ENCODE assay signal across 15 cellular contexts in the genomic region with DNA sequence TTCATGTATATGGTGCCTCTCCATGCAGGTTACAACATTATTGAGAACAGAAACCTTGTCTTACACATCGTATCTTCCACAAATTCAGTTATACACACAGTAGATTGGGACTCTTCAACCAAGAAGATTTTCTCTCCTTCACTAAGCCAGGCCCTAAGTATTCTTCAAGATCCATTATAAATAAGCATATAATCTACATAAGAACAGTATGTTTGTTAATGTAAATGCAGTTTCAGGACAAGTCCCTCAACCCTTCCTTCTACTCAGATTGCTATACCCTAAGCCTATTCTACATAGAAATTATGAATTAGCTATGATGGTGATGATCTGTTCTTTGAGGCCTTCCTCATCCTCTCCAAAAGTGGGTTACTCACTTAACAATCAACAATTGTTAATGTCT. TPM values are rescaled to one million over a fixed set of nuclear protein-coding genes. Genes with fewer than 3 reads are reported as not detected.
"Had no signal": no experiment of that assay in that cellular context is flagged by ENCODE, and none has a peak within 500 bp of the region (broad histone marks: within the 10 kb centered on the region; RNA-seq: fewer than 3 reads in every experiment).

No MANE protein-coding gene starts in this region.

- H3K36me3 ChIP-seq: heart left ventricle, left ventricle myocardium inferior, tibial nerve had no signal

- H3K9me3 ChIP-seq: heart left ventricle, left ventricle myocardium inferior, tibial nerve had no signal

- H3K27me3 Mint-ChIP-seq: activated CD4-positive, alpha-beta T cell treated with anti-CD3 and anti-CD28 coated beads, Interleukin-2, amount 10 ng/mL, durations not matched to agents 7 days and 5 days; activated T-helper 17 cell treated with anti-CD3 and anti-CD28 coated beads, Interleukin-2, amount 50 U/mL, for 72 hours had no signal

- DNase-seq: activated CD4-positive, alpha-beta T cell treated with anti-CD3 and anti-CD28 coated beads, Interleukin-2, amount 10 ng/mL, durations not matched to agents 7 days and 5 days; activated CD4-positive, CD25-positive, alpha-beta regulatory T cell; activated naive CD4-positive, alpha-beta T cell treated with anti-CD3 and anti-CD28 coated beads for 36 hours; activated T-cell treated with anti-CD3 and anti-CD28 coated beads for 4 hours; foreskin melanocyte; heart left ventricle; left ventricle myocardium inferior; nephron progenitor cell; retina had no signal

- H3K4me1 ChIP-seq: left ventricle myocardium inferior, tibial nerve had no signal

- H3K27ac Mint-ChIP-seq: activated CD4-positive, alpha-beta T cell treated with anti-CD3 and anti-CD28 coated beads, Interleukin-2, amount 10 ng/mL, durations not matched to agents 7 days and 5 days; activated naive CD4-positive, alpha-beta T cell treated with anti-CD3 and anti-CD28 coated beads for 36 hours; activated T-helper 17 cell treated with anti-CD3 and anti-CD28 coated beads, Interleukin-2, amount 50 U/mL, for 72 hours; nephron progenitor cell had no signal

- H3K4me3 Mint-ChIP-seq: activated CD4-positive, alpha-beta T cell treated with anti-CD3 and anti-CD28 coated beads, Interleukin-2, amount 10 ng/mL, durations not matched to agents 7 days and 5 days; activated naive CD4-positive, alpha-beta T cell treated with anti-CD3 and anti-CD28 coated beads for 36 hours; activated T-helper 17 cell treated with anti-CD3 and anti-CD28 coated beads, Interleukin-2, amount 50 U/mL, for 72 hours; nephron progenitor cell had no signal

- H3K9me3 Mint-ChIP-seq: activated CD4-positive, alpha-beta T cell treated with anti-CD3 and anti-CD28 coated beads, Interleukin-2, amount 10 ng/mL, durations not matched to agents 7 days and 5 days; activated naive CD4-positive, alpha-beta T cell treated with anti-CD3 and anti-CD28 coated beads for 36 hours; activated T-helper 17 cell treated with anti-CD3 and anti-CD28 coated beads, Interleukin-2, amount 50 U/mL, for 72 hours had no signal

- H3K27ac ChIP-seq: heart left ventricle, left ventricle myocardium inferior, tibial nerve had no signal

- ATAC-seq: activated T-helper 17 cell treated with anti-CD3 and anti-CD28 coated beads, Interleukin-2, amount 50 U/mL, for 72 hours; heart left ventricle had no signal

- H3K4me3 ChIP-seq: heart left ventricle, left ventricle myocardium inferior, skin epidermis, tibial nerve had no signal

- H3K4me1 Mint-ChIP-seq: activated CD4-positive, alpha-beta T cell treated with anti-CD3 and anti-CD28 coated beads, Interleukin-2, amount 10 ng/mL, durations not matched to agents 7 days and 5 days; activated T-helper 17 cell treated with anti-CD3 and anti-CD28 coated beads, Interleukin-2, amount 50 U/mL, for 72 hours had no signal

RNA-seq across cellular contexts. Expression of a gene that starts 41.2 kb away (rescaled TPM):
- total RNA-seq: activated CD4-positive, alpha-beta T cell treated with anti-CD3 and anti-CD28 coated beads, Interleukin-2, amount 10 ng/mL, durations not matched to agents 7 days and 5 days; activated CD8-positive, alpha-beta memory T cell treated with anti-CD3 and anti-CD28 coated beads for 36 hours; activated naive CD4-positive, alpha-beta T cell treated with anti-CD3 and anti-CD28 coated beads for 36 hours; activated T-helper 17 cell treated with anti-CD3 and anti-CD28 coated beads, Interleukin-2, amount 50 U/mL, for 72 hours; osteoblast; T-helper 1 cell treated with Interleukin-12 subunit alpha and Interleukin-12 subunit beta and Interleukin-4 antibody, amounts not matched to agents 30 ng/mL and 1 ng/mL, for 36 hours had no signal

RNA-seq across cellular contexts. Expression of a gene that starts 42.7 kb away (rescaled TPM):
- total RNA-seq: activated CD4-positive, alpha-beta T cell treated with anti-CD3 and anti-CD28 coated beads, Interleukin-2, amount 10 ng/mL, durations not matched to agents 7 days and 5 days; activated CD8-positive, alpha-beta memory T cell treated with anti-CD3 and anti-CD28 coated beads for 36 hours; activated naive CD4-positive, alpha-beta T cell treated with anti-CD3 and anti-CD28 coated beads for 36 hours; activated T-helper 17 cell treated with anti-CD3 and anti-CD28 coated beads, Interleukin-2, amount 50 U/mL, for 72 hours; T-helper 1 cell treated with Interleukin-12 subunit alpha and Interleukin-12 subunit beta and Interleukin-4 antibody, amounts not matched to agents 30 ng/mL and 1 ng/mL, for 36 hours had no signal
